In the genomic region with DNA sequence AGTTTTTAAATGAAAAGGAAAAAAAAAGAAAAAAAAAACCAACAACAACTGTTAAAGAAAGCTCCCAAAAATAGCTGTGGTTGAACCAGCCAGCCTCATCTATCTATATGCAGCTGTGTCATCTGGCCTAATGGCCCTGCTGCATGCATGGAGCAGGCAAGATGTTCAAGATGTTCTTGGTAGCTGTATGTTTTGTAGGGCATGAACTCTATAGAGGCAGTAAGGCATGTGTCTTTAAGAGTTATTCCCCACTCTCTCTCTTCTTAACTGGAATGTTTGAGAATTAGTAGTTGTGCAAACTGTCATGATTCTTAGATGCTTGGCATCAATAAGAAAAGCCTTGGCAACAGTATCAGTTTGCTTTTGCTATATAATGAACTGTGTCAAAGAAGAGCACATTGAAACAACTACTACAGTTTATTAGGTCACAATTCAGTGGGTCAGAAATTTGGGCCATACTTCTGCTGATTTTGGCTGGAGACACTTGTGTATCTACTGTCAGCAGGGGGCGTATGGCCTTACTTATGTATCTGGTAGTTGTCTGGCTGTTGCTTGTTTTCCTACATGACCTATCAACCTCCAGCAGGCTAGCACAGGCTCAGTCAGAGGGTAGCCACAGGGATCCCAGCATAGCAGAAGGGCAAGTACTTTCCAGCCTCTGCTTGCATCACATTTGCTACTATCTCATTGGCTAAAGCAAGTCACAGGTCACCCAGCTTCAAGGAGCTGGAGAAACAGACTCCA, we compare ENCODE assay signal across 9 cellular contexts. TPM values are rescaled to one million over a fixed set of nuclear protein-coding genes. Genes with fewer than 3 reads are reported as not detected.
DNase-seq lines count a peak whose midpoint lies in the region; ATAC-seq and TF ChIP-seq lines count a peak whose summit lies in the region.
"Had no signal": no experiment of that assay in that cellular context is flagged by ENCODE, and none has a peak within 500 bp of the region (broad histone marks: within the 10 kb centered on the region; RNA-seq: fewer than 3 reads in every experiment).

No MANE protein-coding gene starts in this region.

- no peak overlapping the region for H3K4me3 Mint-ChIP-seq in activated CD8-positive, alpha-beta T cell treated with anti-CD3 and anti-CD28 coated beads for 36 hours

- no peaks in the 10 kb centered on the region for H3K27me3 ChIP-seq in RWPE2 (ENCODE audit: insufficient read depth, poor library complexity, severe bottlenecking)

- peak; percentile 44 for TF ChIP-seq CTCF in RWPE2 (IDR thresholded peaks at IDR 0.05; ENCODE audit: poor library complexity, severe bottlenecking)
- TF ChIP-seq CTCF in activated CD8-positive, alpha-beta T cell treated with anti-CD3 and anti-CD28 coated beads for 36 hours (IDR thresholded peaks at IDR 0.05) = no peak

- H3K9me3 ChIP-seq in RWPE2 (ENCODE audit: severe bottlenecking) = no peaks in the 10 kb centered on the region

- no peaks in the 10 kb centered on the region for H3K27me3 Mint-ChIP-seq in activated CD8-positive, alpha-beta T cell treated with anti-CD3 and anti-CD28 coated beads for 36 hours

- CTCF ChIA-PET in activated CD8-positive, alpha-beta T cell treated with anti-CD3 and anti-CD28 coated beads for 36 hours (lab: Charles Lee) = interaction anchor here (1.2 to 2.6 kb wide), 5 partner anchors 9 to 159 kb away, joined by 3 to 7 read pairs (median 4); no protein-coding TSS in a partner anchor

- H3K4me1 ChIP-seq in RWPE2 (ENCODE audit: insufficient read depth, poor library complexity, severe bottlenecking) = peaks cover 12% of the 10 kb centered on the region

- H3K4me3 ChIP-seq in RWPE2 (ENCODE audit: severe bottlenecking) = no peak overlapping the region

- ATAC-seq in HG02678 (IDR thresholded peaks at IDR 0.05; ENCODE audit: unreplicated experiment) (peak; percentile 44), RWPE2 (ENCODE audit: low read depth) (peak; percentile 43; the same call in 2 of the 3 replicates), GM19035 (IDR thresholded peaks at IDR 0.05; ENCODE audit: unreplicated experiment) (no peak)
- ATAC-seq in activated CD8-positive, alpha-beta T cell treated with anti-CD3 and anti-CD28 coated beads for 36 hours = no peak

- DNase-seq in ELF-1 (ENCODE audit: low read depth, low spot score) = peak; percentile 55
- DNase-seq in RWPE2 (ENCODE audit: low spot score) = no peak
- peak; percentile 67 for DNase-seq in islet precursor cell
- DNase-seq in activated CD8-positive, alpha-beta T cell treated with anti-CD3 and anti-CD28 coated beads for 36 hours = no peak
- no peak for DNase-seq in putamen (ENCODE audit: low spot score)
- no peak for DNase-seq in G401 (ENCODE audit: low spot score)

- peaks cover 44% of the 10 kb centered on the region for H3K36me3 ChIP-seq in RWPE2 (ENCODE audit: low read depth)

- no peak overlapping the region for H3K27ac ChIP-seq in RWPE2 (ENCODE audit: poor library complexity, severe bottlenecking)
- H3K27ac ChIP-seq: epithelial cell of prostate had no signal

- in situ Hi-C loops in G401 (cut with HindIII; ENCODE audit: low sequenced_read_pairs) = no loop called here

- intact Hi-C loops in activated CD8-positive, alpha-beta T cell treated with anti-CD3 and anti-CD28 coated beads for 36 hours (cut with micrococcal nuclease) = no loop called here

- H3K36me3 Mint-ChIP-seq in activated CD8-positive, alpha-beta T cell treated with anti-CD3 and anti-CD28 coated beads for 36 hours (ENCODE audit: low read depth) = no peaks in the 10 kb centered on the region

- POLR2A ChIA-PET in activated CD8-positive, alpha-beta T cell treated with anti-CD3 and anti-CD28 coated beads for 36 hours (lab: Charles Lee) = no interaction called here

- no peaks in the 10 kb centered on the region for H3K9me3 Mint-ChIP-seq in activated CD8-positive, alpha-beta T cell treated with anti-CD3 and anti-CD28 coated beads for 36 hours

- H3K4me1 Mint-ChIP-seq in activated CD8-positive, alpha-beta T cell treated with anti-CD3 and anti-CD28 coated beads for 36 hours (ENCODE audit: low read depth) = no peaks in the 10 kb centered on the region

- H3K27ac Mint-ChIP-seq in activated CD8-positive, alpha-beta T cell treated with anti-CD3 and anti-CD28 coated beads for 36 hours = no peak overlapping the region

RNA-seq across cellular contexts. Expression of gene LAMP5, which starts 56.1 kb away (rescaled TPM):
- total RNA-seq in activated CD8-positive, alpha-beta T cell treated with anti-CD3 and anti-CD28 coated beads for 36 hours = not detected
- not detected in 2 replicates for total RNA-seq in G401 (2014; rRNA removed; shearing (Covaris generic))

Comparison
In these comparisons a context has a peak if more than half of its experiments do, and no peak if none do; other contexts are left out.
1. DNase-seq: peak in ELF-1 (single experiment) and islet precursor cell (single experiment); none in RWPE2 (single experiment), activated CD8-positive, alpha-beta T cell treated with anti-CD3 and anti-CD28 coated beads for 36 hours (single experiment), putamen (single experiment) and G401 (single experiment).
2. ATAC-seq: peak in HG02678 (single experiment) and RWPE2 (single experiment); none in activated CD8-positive, alpha-beta T cell treated with anti-CD3 and anti-CD28 coated beads for 36 hours (single experiment) and GM19035 (single experiment).